In the genomic region with DNA sequence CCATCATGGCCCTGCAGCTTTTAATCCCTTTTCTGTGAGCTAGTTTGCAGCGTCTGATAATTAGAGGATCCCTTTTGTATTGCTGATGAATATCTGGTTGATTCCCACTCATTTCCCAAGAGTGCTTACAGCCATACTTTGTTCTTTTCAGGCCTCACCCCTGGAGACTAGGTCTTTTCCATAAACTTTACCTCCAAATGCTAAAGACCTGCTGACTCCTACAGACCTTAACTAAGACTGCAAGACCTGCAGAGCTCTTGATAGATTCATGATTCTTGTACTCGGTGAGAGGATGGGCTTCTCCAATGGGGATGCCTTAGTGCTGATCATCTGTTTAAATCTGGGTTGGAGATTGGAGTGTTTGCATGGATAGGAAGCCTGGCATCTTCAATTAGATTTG, we compare ENCODE assay signal across 21 cellular contexts. TPM values are rescaled to one million over a fixed set of nuclear protein-coding genes. Genes with fewer than 3 reads are reported as not detected.
"Had no signal": no experiment of that assay in that cellular context is flagged by ENCODE, and none has a peak within 500 bp of the region (broad histone marks: within the 10 kb centered on the region; RNA-seq: fewer than 3 reads in every experiment).

No MANE protein-coding gene starts in this region.

- H3K4me3 ChIP-seq: SJSA1, SK-N-MC had no signal

- H3K4me1 ChIP-seq: SJSA1 had no signal

- DNase-seq: KBM-7, MM.1S, NCI-H1092 treated with DMSO at 0.1 percent for 48 hours, NCI-H1436, NCI-H1694, NCI-H187 treated with DMSO at 0.1 percent for 48 hours, NCI-H2029 treated with DMSO at 0.1 percent for 48 hours, NCI-H2171 treated with DMSO at 0.1 percent for 48 hours, NCI-H345, NCI-H446 treated with DMSO at 0.1 percent for 48 hours, NCI-H510A treated with DMSO at 0.1 percent for 48 hours, NCI-H526, NCI-H82, Right ventricle myocardium superior, RPMI8226, SIG-M5 had no signal

- H3K9me3 ChIP-seq: SJSA1 had no signal

- H3K27me3 ChIP-seq: SJSA1 had no signal

- H3K27ac ChIP-seq: SJSA1, SK-N-MC had no signal

- H3K36me3 ChIP-seq: SJSA1 had no signal

- FAIRE-seq: RCC 7860 had no signal

RNA-seq across cellular contexts. Expression of a gene that starts 33.1 kb away (rescaled TPM):
- total RNA-seq: HT-29, M059J, Right ventricle myocardium superior, SJSA1 had no signal
